Comparison of ENCODE assay signal across 1 cellular context in the genomic region with DNA sequence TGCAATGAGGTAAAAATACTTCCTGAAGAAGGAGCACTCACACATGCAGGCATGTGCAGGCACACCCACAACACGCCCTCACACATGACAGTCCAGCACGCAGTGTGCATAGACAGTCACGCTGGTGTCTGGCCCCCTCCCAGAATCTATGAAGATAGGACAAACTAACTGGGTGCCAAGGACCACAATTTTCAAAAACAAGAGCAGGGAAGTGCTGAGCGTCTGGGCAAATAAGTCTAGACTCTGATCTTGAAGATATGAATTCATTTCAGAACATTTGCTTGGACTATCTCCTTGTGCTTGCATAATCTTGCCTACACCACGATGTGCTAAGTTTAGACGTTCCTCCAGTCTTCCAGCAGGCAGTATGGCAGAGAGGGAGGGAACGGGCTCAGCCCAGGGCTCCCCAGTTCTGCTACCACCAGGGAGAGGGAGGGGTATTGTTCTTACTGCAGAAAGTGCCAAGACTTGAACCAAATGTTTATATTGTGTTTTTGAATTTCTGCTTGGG.
TF ChIP-seq lines count a peak whose summit lies in the region.

No MANE protein-coding gene starts in this region.

TF ChIP-seq in K562, 482 proteins besides CTCF, POLR2A, EP300 and RAD21 (continued from another document):
- TF ChIP-seq, protein P1, sequence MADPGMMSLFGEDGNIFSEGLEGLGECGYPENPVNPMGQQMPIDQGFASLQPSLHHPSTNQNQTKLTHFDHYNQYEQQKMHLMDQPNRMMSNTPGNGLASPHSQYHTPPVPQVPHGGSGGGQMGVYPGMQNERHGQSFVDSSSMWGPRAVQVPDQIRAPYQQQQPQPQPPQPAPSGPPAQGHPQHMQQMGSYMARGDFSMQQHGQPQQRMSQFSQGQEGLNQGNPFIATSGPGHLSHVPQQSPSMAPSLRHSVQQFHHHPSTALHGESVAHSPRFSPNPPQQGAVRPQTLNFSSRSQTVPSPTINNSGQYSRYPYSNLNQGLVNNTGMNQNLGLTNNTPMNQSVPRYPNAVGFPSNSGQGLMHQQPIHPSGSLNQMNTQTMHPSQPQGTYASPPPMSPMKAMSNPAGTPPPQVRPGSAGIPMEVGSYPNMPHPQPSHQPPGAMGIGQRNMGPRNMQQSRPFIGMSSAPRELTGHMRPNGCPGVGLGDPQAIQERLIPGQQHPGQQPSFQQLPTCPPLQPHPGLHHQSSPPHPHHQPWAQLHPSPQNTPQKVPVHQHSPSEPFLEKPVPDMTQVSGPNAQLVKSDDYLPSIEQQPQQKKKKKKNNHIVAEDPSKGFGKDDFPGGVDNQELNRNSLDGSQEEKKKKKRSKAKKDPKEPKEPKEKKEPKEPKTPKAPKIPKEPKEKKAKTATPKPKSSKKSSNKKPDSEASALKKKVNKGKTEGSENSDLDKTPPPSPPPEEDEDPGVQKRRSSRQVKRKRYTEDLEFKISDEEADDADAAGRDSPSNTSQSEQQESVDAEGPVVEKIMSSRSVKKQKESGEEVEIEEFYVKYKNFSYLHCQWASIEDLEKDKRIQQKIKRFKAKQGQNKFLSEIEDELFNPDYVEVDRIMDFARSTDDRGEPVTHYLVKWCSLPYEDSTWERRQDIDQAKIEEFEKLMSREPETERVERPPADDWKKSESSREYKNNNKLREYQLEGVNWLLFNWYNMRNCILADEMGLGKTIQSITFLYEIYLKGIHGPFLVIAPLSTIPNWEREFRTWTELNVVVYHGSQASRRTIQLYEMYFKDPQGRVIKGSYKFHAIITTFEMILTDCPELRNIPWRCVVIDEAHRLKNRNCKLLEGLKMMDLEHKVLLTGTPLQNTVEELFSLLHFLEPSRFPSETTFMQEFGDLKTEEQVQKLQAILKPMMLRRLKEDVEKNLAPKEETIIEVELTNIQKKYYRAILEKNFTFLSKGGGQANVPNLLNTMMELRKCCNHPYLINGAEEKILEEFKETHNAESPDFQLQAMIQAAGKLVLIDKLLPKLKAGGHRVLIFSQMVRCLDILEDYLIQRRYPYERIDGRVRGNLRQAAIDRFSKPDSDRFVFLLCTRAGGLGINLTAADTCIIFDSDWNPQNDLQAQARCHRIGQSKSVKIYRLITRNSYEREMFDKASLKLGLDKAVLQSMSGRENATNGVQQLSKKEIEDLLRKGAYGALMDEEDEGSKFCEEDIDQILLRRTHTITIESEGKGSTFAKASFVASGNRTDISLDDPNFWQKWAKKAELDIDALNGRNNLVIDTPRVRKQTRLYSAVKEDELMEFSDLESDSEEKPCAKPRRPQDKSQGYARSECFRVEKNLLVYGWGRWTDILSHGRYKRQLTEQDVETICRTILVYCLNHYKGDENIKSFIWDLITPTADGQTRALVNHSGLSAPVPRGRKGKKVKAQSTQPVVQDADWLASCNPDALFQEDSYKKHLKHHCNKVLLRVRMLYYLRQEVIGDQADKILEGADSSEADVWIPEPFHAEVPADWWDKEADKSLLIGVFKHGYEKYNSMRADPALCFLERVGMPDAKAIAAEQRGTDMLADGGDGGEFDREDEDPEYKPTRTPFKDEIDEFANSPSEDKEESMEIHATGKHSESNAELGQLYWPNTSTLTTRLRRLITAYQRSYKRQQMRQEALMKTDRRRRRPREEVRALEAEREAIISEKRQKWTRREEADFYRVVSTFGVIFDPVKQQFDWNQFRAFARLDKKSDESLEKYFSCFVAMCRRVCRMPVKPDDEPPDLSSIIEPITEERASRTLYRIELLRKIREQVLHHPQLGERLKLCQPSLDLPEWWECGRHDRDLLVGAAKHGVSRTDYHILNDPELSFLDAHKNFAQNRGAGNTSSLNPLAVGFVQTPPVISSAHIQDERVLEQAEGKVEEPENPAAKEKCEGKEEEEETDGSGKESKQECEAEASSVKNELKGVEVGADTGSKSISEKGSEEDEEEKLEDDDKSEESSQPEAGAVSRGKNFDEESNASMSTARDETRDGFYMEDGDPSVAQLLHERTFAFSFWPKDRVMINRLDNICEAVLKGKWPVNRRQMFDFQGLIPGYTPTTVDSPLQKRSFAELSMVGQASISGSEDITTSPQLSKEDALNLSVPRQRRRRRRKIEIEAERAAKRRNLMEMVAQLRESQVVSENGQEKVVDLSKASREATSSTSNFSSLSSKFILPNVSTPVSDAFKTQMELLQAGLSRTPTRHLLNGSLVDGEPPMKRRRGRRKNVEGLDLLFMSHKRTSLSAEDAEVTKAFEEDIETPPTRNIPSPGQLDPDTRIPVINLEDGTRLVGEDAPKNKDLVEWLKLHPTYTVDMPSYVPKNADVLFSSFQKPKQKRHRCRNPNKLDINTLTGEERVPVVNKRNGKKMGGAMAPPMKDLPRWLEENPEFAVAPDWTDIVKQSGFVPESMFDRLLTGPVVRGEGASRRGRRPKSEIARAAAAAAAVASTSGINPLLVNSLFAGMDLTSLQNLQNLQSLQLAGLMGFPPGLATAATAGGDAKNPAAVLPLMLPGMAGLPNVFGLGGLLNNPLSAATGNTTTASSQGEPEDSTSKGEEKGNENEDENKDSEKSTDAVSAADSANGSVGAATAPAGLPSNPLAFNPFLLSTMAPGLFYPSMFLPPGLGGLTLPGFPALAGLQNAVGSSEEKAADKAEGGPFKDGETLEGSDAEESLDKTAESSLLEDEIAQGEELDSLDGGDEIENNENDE (IDR thresholded peaks at IDR 0.05; ENCODE audit: low read depth, low read length), result no peak
- TF ChIP-seq CEBPG (CRISPR knock-in tag; IDR thresholded peaks at IDR 0.05) (no peak), CEBPG (tag; conservative IDR thresholded peaks at IDR 0.05 in 1 of 2, IDR thresholded peaks at IDR 0.05 in 1 of 2) (peak; percentile 36 to 62; a peak in 3 of 4 replicates), ZNF551 (CRISPR knock-in tag; IDR thresholded peaks at IDR 0.05) (no peak), PTRF (tag; IDR thresholded peaks at IDR 0.05) (no peak), NRF1 (conservative IDR thresholded peaks at IDR 0.05 in 1 of 2, IDR thresholded peaks at IDR 0.05 in 1 of 2) (peak; percentile 14 to 31; a peak in 1 of 4 replicates), PHB2 (IDR thresholded peaks at IDR 0.05; ENCODE audit: low read depth) (no peak)
- TF ChIP-seq, protein P2, sequence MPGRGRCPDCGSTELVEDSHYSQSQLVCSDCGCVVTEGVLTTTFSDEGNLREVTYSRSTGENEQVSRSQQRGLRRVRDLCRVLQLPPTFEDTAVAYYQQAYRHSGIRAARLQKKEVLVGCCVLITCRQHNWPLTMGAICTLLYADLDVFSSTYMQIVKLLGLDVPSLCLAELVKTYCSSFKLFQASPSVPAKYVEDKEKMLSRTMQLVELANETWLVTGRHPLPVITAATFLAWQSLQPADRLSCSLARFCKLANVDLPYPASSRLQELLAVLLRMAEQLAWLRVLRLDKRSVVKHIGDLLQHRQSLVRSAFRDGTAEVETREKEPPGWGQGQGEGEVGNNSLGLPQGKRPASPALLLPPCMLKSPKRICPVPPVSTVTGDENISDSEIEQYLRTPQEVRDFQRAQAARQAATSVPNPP (IDR thresholded peaks at IDR 0.05; ENCODE audit: borderline replicate concordance, insufficient read depth, insufficient read length), result no peak
- TF ChIP-seq, protein P3, sequence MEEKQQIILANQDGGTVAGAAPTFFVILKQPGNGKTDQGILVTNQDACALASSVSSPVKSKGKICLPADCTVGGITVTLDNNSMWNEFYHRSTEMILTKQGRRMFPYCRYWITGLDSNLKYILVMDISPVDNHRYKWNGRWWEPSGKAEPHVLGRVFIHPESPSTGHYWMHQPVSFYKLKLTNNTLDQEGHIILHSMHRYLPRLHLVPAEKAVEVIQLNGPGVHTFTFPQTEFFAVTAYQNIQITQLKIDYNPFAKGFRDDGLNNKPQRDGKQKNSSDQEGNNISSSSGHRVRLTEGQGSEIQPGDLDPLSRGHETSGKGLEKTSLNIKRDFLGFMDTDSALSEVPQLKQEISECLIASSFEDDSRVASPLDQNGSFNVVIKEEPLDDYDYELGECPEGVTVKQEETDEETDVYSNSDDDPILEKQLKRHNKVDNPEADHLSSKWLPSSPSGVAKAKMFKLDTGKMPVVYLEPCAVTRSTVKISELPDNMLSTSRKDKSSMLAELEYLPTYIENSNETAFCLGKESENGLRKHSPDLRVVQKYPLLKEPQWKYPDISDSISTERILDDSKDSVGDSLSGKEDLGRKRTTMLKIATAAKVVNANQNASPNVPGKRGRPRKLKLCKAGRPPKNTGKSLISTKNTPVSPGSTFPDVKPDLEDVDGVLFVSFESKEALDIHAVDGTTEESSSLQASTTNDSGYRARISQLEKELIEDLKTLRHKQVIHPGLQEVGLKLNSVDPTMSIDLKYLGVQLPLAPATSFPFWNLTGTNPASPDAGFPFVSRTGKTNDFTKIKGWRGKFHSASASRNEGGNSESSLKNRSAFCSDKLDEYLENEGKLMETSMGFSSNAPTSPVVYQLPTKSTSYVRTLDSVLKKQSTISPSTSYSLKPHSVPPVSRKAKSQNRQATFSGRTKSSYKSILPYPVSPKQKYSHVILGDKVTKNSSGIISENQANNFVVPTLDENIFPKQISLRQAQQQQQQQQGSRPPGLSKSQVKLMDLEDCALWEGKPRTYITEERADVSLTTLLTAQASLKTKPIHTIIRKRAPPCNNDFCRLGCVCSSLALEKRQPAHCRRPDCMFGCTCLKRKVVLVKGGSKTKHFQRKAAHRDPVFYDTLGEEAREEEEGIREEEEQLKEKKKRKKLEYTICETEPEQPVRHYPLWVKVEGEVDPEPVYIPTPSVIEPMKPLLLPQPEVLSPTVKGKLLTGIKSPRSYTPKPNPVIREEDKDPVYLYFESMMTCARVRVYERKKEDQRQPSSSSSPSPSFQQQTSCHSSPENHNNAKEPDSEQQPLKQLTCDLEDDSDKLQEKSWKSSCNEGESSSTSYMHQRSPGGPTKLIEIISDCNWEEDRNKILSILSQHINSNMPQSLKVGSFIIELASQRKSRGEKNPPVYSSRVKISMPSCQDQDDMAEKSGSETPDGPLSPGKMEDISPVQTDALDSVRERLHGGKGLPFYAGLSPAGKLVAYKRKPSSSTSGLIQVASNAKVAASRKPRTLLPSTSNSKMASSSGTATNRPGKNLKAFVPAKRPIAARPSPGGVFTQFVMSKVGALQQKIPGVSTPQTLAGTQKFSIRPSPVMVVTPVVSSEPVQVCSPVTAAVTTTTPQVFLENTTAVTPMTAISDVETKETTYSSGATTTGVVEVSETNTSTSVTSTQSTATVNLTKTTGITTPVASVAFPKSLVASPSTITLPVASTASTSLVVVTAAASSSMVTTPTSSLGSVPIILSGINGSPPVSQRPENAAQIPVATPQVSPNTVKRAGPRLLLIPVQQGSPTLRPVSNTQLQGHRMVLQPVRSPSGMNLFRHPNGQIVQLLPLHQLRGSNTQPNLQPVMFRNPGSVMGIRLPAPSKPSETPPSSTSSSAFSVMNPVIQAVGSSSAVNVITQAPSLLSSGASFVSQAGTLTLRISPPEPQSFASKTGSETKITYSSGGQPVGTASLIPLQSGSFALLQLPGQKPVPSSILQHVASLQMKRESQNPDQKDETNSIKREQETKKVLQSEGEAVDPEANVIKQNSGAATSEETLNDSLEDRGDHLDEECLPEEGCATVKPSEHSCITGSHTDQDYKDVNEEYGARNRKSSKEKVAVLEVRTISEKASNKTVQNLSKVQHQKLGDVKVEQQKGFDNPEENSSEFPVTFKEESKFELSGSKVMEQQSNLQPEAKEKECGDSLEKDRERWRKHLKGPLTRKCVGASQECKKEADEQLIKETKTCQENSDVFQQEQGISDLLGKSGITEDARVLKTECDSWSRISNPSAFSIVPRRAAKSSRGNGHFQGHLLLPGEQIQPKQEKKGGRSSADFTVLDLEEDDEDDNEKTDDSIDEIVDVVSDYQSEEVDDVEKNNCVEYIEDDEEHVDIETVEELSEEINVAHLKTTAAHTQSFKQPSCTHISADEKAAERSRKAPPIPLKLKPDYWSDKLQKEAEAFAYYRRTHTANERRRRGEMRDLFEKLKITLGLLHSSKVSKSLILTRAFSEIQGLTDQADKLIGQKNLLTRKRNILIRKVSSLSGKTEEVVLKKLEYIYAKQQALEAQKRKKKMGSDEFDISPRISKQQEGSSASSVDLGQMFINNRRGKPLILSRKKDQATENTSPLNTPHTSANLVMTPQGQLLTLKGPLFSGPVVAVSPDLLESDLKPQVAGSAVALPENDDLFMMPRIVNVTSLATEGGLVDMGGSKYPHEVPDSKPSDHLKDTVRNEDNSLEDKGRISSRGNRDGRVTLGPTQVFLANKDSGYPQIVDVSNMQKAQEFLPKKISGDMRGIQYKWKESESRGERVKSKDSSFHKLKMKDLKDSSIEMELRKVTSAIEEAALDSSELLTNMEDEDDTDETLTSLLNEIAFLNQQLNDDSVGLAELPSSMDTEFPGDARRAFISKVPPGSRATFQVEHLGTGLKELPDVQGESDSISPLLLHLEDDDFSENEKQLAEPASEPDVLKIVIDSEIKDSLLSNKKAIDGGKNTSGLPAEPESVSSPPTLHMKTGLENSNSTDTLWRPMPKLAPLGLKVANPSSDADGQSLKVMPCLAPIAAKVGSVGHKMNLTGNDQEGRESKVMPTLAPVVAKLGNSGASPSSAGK (IDR thresholded peaks at IDR 0.05), result peak; percentile 14; the same call in 1 of the 2 replicates
